9 cellular contexts compared by ENCODE assay signal in genomic region chr5:163407034-163407652, GRCh38. TPM values are rescaled to one million over a fixed set of nuclear protein-coding genes. Genes with fewer than 3 reads are reported as not detected.
DNase-seq lines count a peak whose midpoint lies in the region; ATAC-seq, FAIRE-seq and TF ChIP-seq lines count a peak whose summit lies in the region.
"Had no signal": no experiment of that assay in that cellular context is flagged by ENCODE, and none has a peak within 500 bp of the region (broad histone marks: within the 10 kb centered on the region; RNA-seq: fewer than 3 reads in every experiment).

No MANE protein-coding gene starts in this region.

- H3K27ac Mint-ChIP-seq in endothelial cell (ENCODE audit: unreplicated experiment) = no peak overlapping the region

- H3K36me3 Mint-ChIP-seq in endothelial cell (ENCODE audit: low read depth, unreplicated experiment) = no peaks in the 10 kb centered on the region

- H3K36me3 ChIP-seq in MG63 = no peaks in the 10 kb centered on the region

- peaks cover 6% of the 10 kb centered on the region for H3K27me3 Mint-ChIP-seq in endothelial cell (ENCODE audit: unreplicated experiment)

- H3K9me3 Mint-ChIP-seq in endothelial cell (ENCODE audit: unreplicated experiment) = no peaks in the 10 kb centered on the region

- peak; percentile 92 for ATAC-seq in GM18517 (IDR thresholded peaks at IDR 0.05; ENCODE audit: unreplicated experiment)

- H3K27me3 ChIP-seq in MG63 = peaks cover 9% of the 10 kb centered on the region

- no peak for FAIRE-seq in frontal cortex (lab: Jason Lieb, UNC)

- H3K4me1 Mint-ChIP-seq in endothelial cell (ENCODE audit: unreplicated experiment) = peaks cover 15% of the 10 kb centered on the region

- TF ChIP-seq CTCF in endothelial cell (IDR thresholded peaks at IDR 0.05; ENCODE audit: unreplicated experiment) = no peak

- DNase-seq in H4 (ENCODE audit: low spot score) = peak; percentile 30
- peak; percentile 31 for DNase-seq in MG63
- peak; percentile 67 for DNase-seq in islet precursor cell
- no peak for DNase-seq in frontal cortex (ENCODE audit: low spot score in 2 of 2)
- no peak for DNase-seq in endothelial cell (ENCODE audit: low spot score)
- DNase-seq in mesenteric fat pad (ENCODE audit: low spot score) = no peak
- no peak for DNase-seq in NCI-H1417 treated with DMSO at 0.1 percent for 48 hours (lab: John Stamatoyannopoulos, UW)
- DNase-seq: activated CD4-positive, alpha-beta T cell treated with anti-CD3 and anti-CD28 coated beads, Interleukin-2, amount 50 U/mL, for 4 hours had no signal

- H3K9me3 ChIP-seq in MG63 = no peaks in the 10 kb centered on the region

- no peak overlapping the region for H3K4me3 Mint-ChIP-seq in endothelial cell (ENCODE audit: unreplicated experiment)

- H3K4me3 ChIP-seq in MG63 = no peak overlapping the region

RNA-seq across cellular contexts. Expression of gene CCNG1, which starts 30.3 kb away (rescaled TPM):
- total RNA-seq in H4 (2014; rRNA removed; shearing (Covaris generic)) = 215 and 230 TPM in 2 replicates
- 134 and 208 TPM in 2 replicates for total RNA-seq in MG63 (2014; rRNA removed; shearing (Covaris generic); ENCODE audit: low replicate concordance)
- total RNA-seq in frontal cortex = 133 TPM
- total RNA-seq in endothelial cell (ENCODE audit: unreplicated experiment) = 360 TPM
- total RNA-seq in mesenteric fat pad = 82.7 TPM

RNA-seq across cellular contexts. Expression of gene NUDCD2, which starts 52.8 kb away (rescaled TPM):
- 11.9 and 14.0 TPM in 2 replicates for total RNA-seq in H4 (2014; rRNA removed; shearing (Covaris generic))
- total RNA-seq in MG63 (2014; rRNA removed; shearing (Covaris generic); ENCODE audit: low replicate concordance) = 16.4 and 62.7 TPM in 2 replicates
- total RNA-seq in frontal cortex = 17.5 TPM
- 19.2 TPM for total RNA-seq in endothelial cell (ENCODE audit: unreplicated experiment)
- total RNA-seq in mesenteric fat pad = 19.0 TPM

RNA-seq across cellular contexts. Expression of gene HMMR, which starts 53.3 kb away (rescaled TPM):
- total RNA-seq in H4 (2014; rRNA removed; shearing (Covaris generic)) = 45.7 and 47.1 TPM in 2 replicates
- total RNA-seq in MG63 (2014; rRNA removed; shearing (Covaris generic); ENCODE audit: low replicate concordance) = 73.4 and 102 TPM in 2 replicates
- total RNA-seq in frontal cortex (2.9 TPM), endothelial cell (ENCODE audit: unreplicated experiment) (8.6 TPM), mesenteric fat pad (0.32 TPM)

Comparison
In these comparisons a context has a peak if more than half of its experiments do, and no peak if none do; other contexts are left out.
1. DNase-seq: peak in H4 (single experiment), MG63 (single experiment) and islet precursor cell (single experiment); none in frontal cortex (0 of 2), endothelial cell (single experiment), mesenteric fat pad (single experiment) and NCI-H1417 treated with DMSO at 0.1 percent for 48 hours (single experiment).